9 cellular contexts compared by ENCODE assay signal in genomic region chr2:7384773-7385349, GRCh38.
"Had no signal": no experiment of that assay in that cellular context is flagged by ENCODE, and none has a peak within 500 bp of the region (broad histone marks: within the 10 kb centered on the region; RNA-seq: fewer than 3 reads in every experiment).

No MANE protein-coding gene starts in this region.

- H3K4me1 ChIP-seq: HAP-1 had no signal

- H3K9me3 ChIP-seq: HAP-1 had no signal

- H3K36me3 ChIP-seq: HAP-1 had no signal

- FAIRE-seq: HTR-8/SVneo had no signal

- H3K4me3 ChIP-seq: GM23248, HAP-1 had no signal

- H2AFZ ChIP-seq: GM23248 had no signal

- ATAC-seq: HCT116 had no signal

- DNase-seq: GM23248, GOT3, H7, HFFc6, KBM-7 had no signal

- H3K9ac ChIP-seq: GM23248, KMS-11 had no signal

- H3K27ac ChIP-seq: GM23248, KMS-11 had no signal

- H3K4me2 ChIP-seq: KMS-11 had no signal
